In genomic region chr2:62765619-62766376, GRCh38 we compare ENCODE assay signal across 16 cellular contexts.
DNase-seq lines count a peak whose midpoint lies in the region.
"Had no signal": no experiment of that assay in that cellular context is flagged by ENCODE, and none has a peak within 500 bp of the region (broad histone marks: within the 10 kb centered on the region; RNA-seq: fewer than 3 reads in every experiment).

No MANE protein-coding gene starts in this region.

- H3K36me3 ChIP-seq in adipocyte (ENCODE audit: control insufficient read depth, insufficient read depth, low read length, severe bottlenecking): peaks cover 32% of the 10 kb centered on the region
- H3K36me3 ChIP-seq in subcutaneous abdominal adipose tissue (ENCODE audit: control insufficient read depth in 5 of 5, insufficient read depth in 5 of 5, low read length in 5 of 5): no peaks in the 10 kb centered on the region

- H3K9me3 ChIP-seq in adipocyte (ENCODE audit: control insufficient read depth, low read length): no peaks in the 10 kb centered on the region
- no peaks in the 10 kb centered on the region for H3K9me3 ChIP-seq in subcutaneous abdominal adipose tissue (ENCODE audit: control insufficient read depth in 5 of 5, low read length in 5 of 5)

- no peak overlapping the region for H3K9ac ChIP-seq in adipocyte (ENCODE audit: low read length)
- H3K9ac ChIP-seq in subcutaneous abdominal adipose tissue (ENCODE audit: low read length in 5 of 5): no peak overlapping the region

- peak; percentile 4 for DNase-seq in HCEC 1CT
- peak; percentile 66 for DNase-seq in adipocyte (ENCODE audit: low read depth)
- DNase-seq in fibroblast of peridontal ligament (ENCODE audit: extremely low read depth): peak; percentile 31
- DNase-seq in KG1 (lab: John Stamatoyannopoulos, UW): no peak
- DNase-seq in HK-2 (ENCODE audit: unreplicated experiment): no peak
- no peak for DNase-seq in COR-L47 (lab: John Stamatoyannopoulos, UW)
- DNase-seq: ACHN; Caco-2; MV-4-11; NCI-H1417; NCI-H2029; NCI-H2171 treated with DMSO at 0.1 percent for 48 hours; NCI-H446 treated with DMSO at 0.1 percent for 48 hours; NK-92 treated with Interleukin-12 subunit alpha and Interleukin-12 subunit beta, amount 100 ng/mL, for 24 hours; SHP77 treated with DMSO at 0.1 percent for 48 hours had no signal

- H3K4me3 ChIP-seq in adipocyte (ENCODE audit: low read length) (no peak overlapping the region), subcutaneous abdominal adipose tissue (ENCODE audit: low read depth in 1 of 5, low read length in 5 of 5) (no peak overlapping the region)

- H3K4me1 ChIP-seq in adipocyte (ENCODE audit: control insufficient read depth, insufficient read depth, low read length): peaks cover 17% of the 10 kb centered on the region
- H3K4me1 ChIP-seq in subcutaneous abdominal adipose tissue (ENCODE audit: control insufficient read depth in 5 of 5, insufficient read depth in 5 of 5, low read length in 5 of 5): peaks cover 0 to 14% (median 0%) of the 10 kb centered on the region in 5 donors
- H3K4me1 ChIP-seq: Caco-2 had no signal

- H3K27me3 ChIP-seq in adipocyte (replicated peaks; ENCODE audit: control insufficient read depth, insufficient read depth, low read length) (no peaks in the 10 kb centered on the region), subcutaneous abdominal adipose tissue (ENCODE audit: control insufficient read depth in 5 of 5, insufficient read depth in 4 of 5, low read length in 5 of 5) (no peaks in the 10 kb centered on the region)

- peak overlapping the region; percentile 32 for H3K27ac ChIP-seq in subcutaneous abdominal adipose tissue (ENCODE audit: low read depth, low read length)

Comparison
In these comparisons a context has a peak if more than half of its experiments do, and no peak if none do; other contexts are left out.
1. DNase-seq: peak in HCEC 1CT (single experiment), adipocyte (single experiment) and fibroblast of peridontal ligament (single experiment); none in KG1 (single experiment), HK-2 (single experiment) and COR-L47 (single experiment).